ENCODE assay signal across 2 cellular contexts in genomic region chr1:169308313-169309039, GRCh38.
TF ChIP-seq lines count a peak whose summit lies in the region.

No MANE protein-coding gene starts in this region.

TF ChIP-seq in K562, 482 proteins besides CTCF, POLR2A, EP300 and RAD21 (continued from another document):
- no peak for TF ChIP-seq ETV6 (IDR thresholded peaks at IDR 0.05; ENCODE audit: borderline replicate concordance in 1 of 2, low read depth in 2 of 2, low read length in 1 of 2)
- no peak for TF ChIP-seq ETV6 (CRISPR knock-in tag; IDR thresholded peaks at IDR 0.05; ENCODE audit: borderline replicate concordance)
- TF ChIP-seq GTF2B (IDR thresholded peaks at IDR 0.05; ENCODE audit: extremely low read depth, insufficient read length), result no peak
- TF ChIP-seq HNRNPL (IDR thresholded peaks at IDR 0.05; ENCODE audit: low read depth, low read length), result no peak
- TF ChIP-seq ZNF140 (CRISPR knock-in tag; IDR thresholded peaks at IDR 0.05), result no peak
- no peak for TF ChIP-seq ARID3A (IDR thresholded peaks at IDR 0.05; ENCODE audit: borderline replicate concordance, low read depth, low read length)
- TF ChIP-seq ID3 (CRISPR knock-in tag; IDR thresholded peaks at IDR 0.05), result no peak
- TF ChIP-seq ID3 (tag; IDR thresholded peaks at IDR 0.05), result no peak
- TF ChIP-seq U2AF1 (optimal IDR thresholded peaks at IDR 0.05; ENCODE audit: low read depth, low read length), result no peak
- TF ChIP-seq ZNF644 (tag; IDR thresholded peaks at IDR 0.05; ENCODE audit: low read depth), result 0 out of 2 replicates have a peak, but pooled peaks have one; percentile 18
- TF ChIP-seq ZFP36 (IDR thresholded peaks at IDR 0.05; ENCODE audit: low read depth, low read length, partially characterized antibody), result no peak
- no peak for TF ChIP-seq ZNF398 (CRISPR knock-in tag; IDR thresholded peaks at IDR 0.05)
- TF ChIP-seq HDAC3 (IDR thresholded peaks at IDR 0.05; ENCODE audit: borderline replicate concordance, partially characterized antibody), result peak; percentile 5
- 0 out of 4 replicates have a peak, but pooled peaks of 1 of the 2 experiments have one; percentile 37 for TF ChIP-seq KDM4B (IDR thresholded peaks at IDR 0.05; ENCODE audit: borderline replicate concordance in 2 of 2, low read depth in 1 of 2)
- TF ChIP-seq HDAC8 (tag; IDR thresholded peaks at IDR 0.05), result no peak
- no peak for TF ChIP-seq ZNF740 (CRISPR knock-in tag; IDR thresholded peaks at IDR 0.05)
- TF ChIP-seq ZNF740 (tag; IDR thresholded peaks at IDR 0.05), result no peak
- no peak for TF ChIP-seq HNRNPH1 (optimal IDR thresholded peaks at IDR 0.05; ENCODE audit: low read depth, low read length)
- TF ChIP-seq KDM1A (IDR thresholded peaks at IDR 0.05), result no peak
- peak; percentile 53; the same call in 1 of the 2 replicates for TF ChIP-seq ADNP (tag; IDR thresholded peaks at IDR 0.05)
- TF ChIP-seq ZNF507 (tag; conservative IDR thresholded peaks at IDR 0.05), result no peak

TF ChIP-seq in neural cell, 6 proteins besides CTCF, POLR2A, EP300 and RAD21 (continued from another document):
- no peak for TF ChIP-seq EZH2 (IDR thresholded peaks at IDR 0.05; ENCODE audit: borderline replicate concordance, insufficient read depth, low read length, poor library complexity, severe bottlenecking)
- TF ChIP-seq SMC3 (conservative IDR thresholded peaks at IDR 0.05; ENCODE audit: poor library complexity), result no peak
- no peak for TF ChIP-seq REST (IDR thresholded peaks at IDR 0.05; ENCODE audit: borderline replicate concordance)
